19 cellular contexts compared by ENCODE assay signal in the genomic region with DNA sequence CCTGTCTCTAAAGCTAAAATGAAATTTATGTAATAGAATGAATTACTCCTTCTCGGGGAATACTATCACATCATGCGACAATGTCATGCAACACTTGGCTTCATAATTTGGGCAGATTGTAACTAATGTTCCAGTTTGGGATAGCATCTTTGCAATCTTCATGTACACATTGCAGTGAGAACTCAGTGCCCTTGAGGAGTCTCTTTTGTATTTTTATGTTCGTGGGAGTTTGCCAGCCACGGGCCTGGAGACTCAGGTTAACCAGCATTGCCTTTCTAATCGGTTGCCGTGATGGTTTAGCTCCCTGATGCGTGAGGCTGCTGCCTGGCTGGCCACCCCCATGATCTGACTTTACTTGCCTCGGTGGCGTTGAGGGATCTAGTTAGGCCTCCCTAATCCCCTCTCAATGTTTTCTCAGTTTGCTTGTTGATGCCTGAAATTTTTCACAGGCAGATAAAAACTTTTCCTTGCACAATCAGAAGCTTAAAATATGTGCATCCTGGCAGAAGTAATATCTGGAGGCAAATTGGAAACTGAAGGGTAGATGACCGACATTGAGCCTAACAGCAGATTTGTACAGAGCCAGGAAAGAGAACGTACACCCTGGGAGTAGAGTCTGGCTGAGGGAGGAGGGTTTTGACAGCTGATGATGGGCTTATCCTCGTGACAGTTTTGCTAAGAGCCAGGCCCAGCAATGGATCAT. TPM values are rescaled to one million over a fixed set of nuclear protein-coding genes. Genes with fewer than 3 reads are reported as not detected.
A peak's percentile ranks its signal among the peaks of the same experiment; 100 is the strongest.
DNase-seq lines count a peak whose midpoint lies in the region; ATAC-seq and TF ChIP-seq lines count a peak whose summit lies in the region.
"Had no signal": no experiment of that assay in that cellular context is flagged by ENCODE, and none has a peak within 500 bp of the region (broad histone marks: within the 10 kb centered on the region; RNA-seq: fewer than 3 reads in every experiment).

No MANE protein-coding gene starts in this region.

- H3K4me2 ChIP-seq in mesenchymal stem cell (ENCODE audit: low read length, poor library complexity, severe bottlenecking): no peak overlapping the region

- no peak for TF ChIP-seq CTCF in ascending aorta (IDR thresholded peaks at IDR 0.05)

- H3K27me3 ChIP-seq in ascending aorta (no peaks in the 10 kb centered on the region), layer of hippocampus (ENCODE audit: control insufficient read depth, insufficient read depth, low read length) (no peaks in the 10 kb centered on the region), mesenchymal stem cell (ENCODE audit: control insufficient read depth in 1 of 2, insufficient read depth in 1 of 2, low read length in 2 of 2) (no peaks in the 10 kb centered on the region)

- peak overlapping the region; percentile 37 for H3K27ac Mint-ChIP-seq in stimulated activated naive B cell treated with anti-CD40 and anti-IgM and Interleukin-4, amounts not matched to agents 10 μg/mL and 1 μg/mL and 100 μg/mL, for 72 hours
- H3K27ac Mint-ChIP-seq: CD4-positive, alpha-beta memory T cell had no signal

- no peak overlapping the region for H3K23ac ChIP-seq in mesenchymal stem cell (ENCODE audit: low read length in 2 of 2)

- no peak overlapping the region for H2BK15ac ChIP-seq in mesenchymal stem cell (ENCODE audit: low read depth, poor library complexity, severe bottlenecking)

- DNase-seq in NCI-H82 (lab: John Stamatoyannopoulos, UW): peak; percentile 81
- no peak for DNase-seq in ascending aorta (ENCODE audit: low spot score in 2 of 2)
- no peak for DNase-seq in stimulated activated naive B cell treated with anti-CD40 and anti-IgM and Interleukin-4, amounts not matched to agents 10 μg/mL and 1 μg/mL and 100 μg/mL, for 72 hours
- no peak for DNase-seq in mesenchymal stem cell
- DNase-seq: ACHN; BE2C; CD4-positive, alpha-beta memory T cell; DND-41; GF-D8; GM23248; MV-4-11; NCI-H146; NCI-H2081 treated with DMSO at 0.1 percent for 48 hours; NCI-H2227 treated with DMSO at 0.1 percent for 48 hours; NCI-H526; NK-92 treated with Interleukin-12 subunit alpha and Interleukin-12 subunit beta, amount 100 ng/mL, for 24 hours had no signal

- no peak for ATAC-seq in stimulated activated naive B cell treated with anti-CD40 and anti-IgM and Interleukin-4, amounts not matched to agents 10 μg/mL and 1 μg/mL and 100 μg/mL, for 72 hours (replicated peaks)
- ATAC-seq in GM19452 (IDR thresholded peaks at IDR 0.05; ENCODE audit: unreplicated experiment) (no peak), HG02571 (IDR thresholded peaks at IDR 0.05; ENCODE audit: unreplicated experiment) (no peak)

- no peak overlapping the region for H3K14ac ChIP-seq in mesenchymal stem cell (ENCODE audit: low read length in 2 of 2)

- H3K9me3 ChIP-seq in ascending aorta (no peaks in the 10 kb centered on the region), mesenchymal stem cell (ENCODE audit: control insufficient read depth, low read length) (no peaks in the 10 kb centered on the region)
- H3K9me3 ChIP-seq: BE2C had no signal

- H3K4ac ChIP-seq in mesenchymal stem cell (ENCODE audit: low read depth in 1 of 2, low read length in 2 of 2): no peak overlapping the region

- 84% methylated on average over 12 of the region's 12 CpGs for WGBS in mesenchymal stem cell

- H3K79me1 ChIP-seq in mesenchymal stem cell (replicated peaks; ENCODE audit: low read length, poor library complexity, severe bottlenecking): no peaks in the 10 kb centered on the region

- no peak overlapping the region for H2BK5ac ChIP-seq in mesenchymal stem cell (ENCODE audit: low read depth, low read length, poor library complexity, severe bottlenecking)

- H2BK120ac ChIP-seq in mesenchymal stem cell (ENCODE audit: low read depth, low read length): no peak overlapping the region

- H3K27me3 Mint-ChIP-seq in stimulated activated naive B cell treated with anti-CD40 and anti-IgM and Interleukin-4, amounts not matched to agents 10 μg/mL and 1 μg/mL and 100 μg/mL, for 72 hours: peaks cover 5 to 20% of the 10 kb centered on the region in 2 donors

- no peak overlapping the region for H3K18ac ChIP-seq in mesenchymal stem cell (ENCODE audit: low read depth in 1 of 2, low read length in 2 of 2)

- no peaks in the 10 kb centered on the region for H3K36me3 Mint-ChIP-seq in stimulated activated naive B cell treated with anti-CD40 and anti-IgM and Interleukin-4, amounts not matched to agents 10 μg/mL and 1 μg/mL and 100 μg/mL, for 72 hours

- no peak overlapping the region for H4K91ac ChIP-seq in mesenchymal stem cell (ENCODE audit: low read length)

- intact Hi-C loops in ascending aorta (cut with DNase I): loop anchor here (5.0 kb wide), 1 partner anchor 33 kb away; no protein-coding TSS in a partner anchor

- H3K9ac ChIP-seq in mesenchymal stem cell (ENCODE audit: low read length): no peak overlapping the region
- H3K9ac ChIP-seq: GM23248 had no signal

- H3K4me3 ChIP-seq in ascending aorta: peak overlapping the region in 1 of 2 donors; percentile 73
- H3K4me3 ChIP-seq in mesenchymal stem cell (ENCODE audit: insufficient read depth in 1 of 2, low read depth in 1 of 2, low read length in 2 of 2): no peak overlapping the region
- H3K4me3 ChIP-seq: GM23248 had no signal

- H3K9me3 Mint-ChIP-seq in stimulated activated naive B cell treated with anti-CD40 and anti-IgM and Interleukin-4, amounts not matched to agents 10 μg/mL and 1 μg/mL and 100 μg/mL, for 72 hours: no peaks in the 10 kb centered on the region
- H3K9me3 Mint-ChIP-seq: CD4-positive, alpha-beta memory T cell had no signal

- no peak overlapping the region for H2AK5ac ChIP-seq in mesenchymal stem cell (ENCODE audit: low read length, severe bottlenecking)

- H4K8ac ChIP-seq in mesenchymal stem cell (ENCODE audit: low read length): no peak overlapping the region

- peak overlapping the region; percentile 86 to 87 for H3K27ac ChIP-seq in ascending aorta
- peak overlapping the region; percentile 16 for H3K27ac ChIP-seq in layer of hippocampus (ENCODE audit: low read depth, low read length)
- H3K27ac ChIP-seq in mesenchymal stem cell (ENCODE audit: low read length, poor library complexity, severe bottlenecking): no peak overlapping the region
- H3K27ac ChIP-seq: GM23248 had no signal

- no peaks in the 10 kb centered on the region for H3K36me3 ChIP-seq in ascending aorta
- H3K36me3 ChIP-seq in mesenchymal stem cell (ENCODE audit: control insufficient read depth in 1 of 2, insufficient read depth in 2 of 2, low read depth in 1 of 2, low read length in 2 of 2): no peaks in the 10 kb centered on the region
- H3K36me3 ChIP-seq: BE2C had no signal

- no peak overlapping the region for H3K4me3 Mint-ChIP-seq in stimulated activated naive B cell treated with anti-CD40 and anti-IgM and Interleukin-4, amounts not matched to agents 10 μg/mL and 1 μg/mL and 100 μg/mL, for 72 hours

- H2AFZ ChIP-seq in mesenchymal stem cell (ENCODE audit: low read depth, low read length): no peak overlapping the region
- H2AFZ ChIP-seq: GM23248 had no signal

- no peak overlapping the region for H2BK12ac ChIP-seq in mesenchymal stem cell (ENCODE audit: low read length in 2 of 2)

- peaks cover 15 to 68% of the 10 kb centered on the region in 2 donors for H3K4me1 ChIP-seq in ascending aorta
- peaks cover 18% of the 10 kb centered on the region for H3K4me1 ChIP-seq in mesenchymal stem cell (ENCODE audit: control insufficient read depth, insufficient read depth, low read depth, low read length)
- H3K4me1 ChIP-seq: BE2C had no signal

- peaks cover 22 to 39% of the 10 kb centered on the region in 2 donors for H3K4me1 Mint-ChIP-seq in stimulated activated naive B cell treated with anti-CD40 and anti-IgM and Interleukin-4, amounts not matched to agents 10 μg/mL and 1 μg/mL and 100 μg/mL, for 72 hours

RNA-seq across cellular contexts. Expression of gene GMPR, which starts 2.4 kb away (rescaled TPM):
- 18.4 TPM for total RNA-seq in ascending aorta
- polyA plus RNA-seq in mesenchymal stem cell (2013, experiment 1 of 2): 23.7 TPM
- polyA plus RNA-seq in mesenchymal stem cell (2013, experiment 2 of 2): 26.0 TPM
- total RNA-seq: CD4-positive, alpha-beta memory T cell had no signal
